In genomic region chr14:22282429-22282828, GRCh38 we compare ENCODE assay signal across 23 cellular contexts.
DNase-seq lines count a peak whose midpoint lies in the region; ATAC-seq lines count a peak whose summit lies in the region.
"Had no signal": no experiment of that assay in that cellular context is flagged by ENCODE, and none has a peak within 500 bp of the region (broad histone marks: within the 10 kb centered on the region; RNA-seq: fewer than 3 reads in every experiment).

No MANE protein-coding gene starts in this region.

- no peaks in the 10 kb centered on the region for H3K9me3 ChIP-seq in Karpas-422 (ENCODE audit: low read length)
- H3K9me3 ChIP-seq: prostate gland had no signal

- H3K27ac ChIP-seq in Karpas-422 (ENCODE audit: low read length), result peak overlapping the region; percentile 61
- H3K27ac ChIP-seq: prostate gland had no signal

- no peaks in the 10 kb centered on the region for H3K36me3 ChIP-seq in Karpas-422 (ENCODE audit: insufficient read depth, low read length)
- H3K36me3 ChIP-seq: prostate gland had no signal

- H3K9me2 ChIP-seq in Karpas-422 (replicated peaks; ENCODE audit: insufficient read depth, low read length), result no peaks in the 10 kb centered on the region

- H3K4me1 ChIP-seq in Karpas-422 (ENCODE audit: low read length), result peaks cover 31% of the 10 kb centered on the region
- H3K4me1 ChIP-seq: prostate gland had no signal

- no peak overlapping the region for H3K27ac Mint-ChIP-seq in stimulated activated memory B cell treated with anti-CD40 and anti-IgM and Interleukin-4, amounts not matched to agents 10 μg/mL and 1 μg/mL and 100 μg/mL, for 72 hours
- H3K27ac Mint-ChIP-seq: activated CD4-positive, alpha-beta T cell treated with anti-CD3 and anti-CD28 coated beads for 36 hours; effector memory CD8-positive, alpha-beta T cell; nephron; T-cell had no signal

- no peaks in the 10 kb centered on the region for H3K79me2 ChIP-seq in Karpas-422 (ENCODE audit: low read length)

- H3K36me3 Mint-ChIP-seq in stimulated activated memory B cell treated with anti-CD40 and anti-IgM and Interleukin-4, amounts not matched to agents 10 μg/mL and 1 μg/mL and 100 μg/mL, for 72 hours, result peaks cover 5% of the 10 kb centered on the region
- H3K36me3 Mint-ChIP-seq: T-cell had no signal

- peaks cover 3% of the 10 kb centered on the region for H3K27me3 Mint-ChIP-seq in stimulated activated memory B cell treated with anti-CD40 and anti-IgM and Interleukin-4, amounts not matched to agents 10 μg/mL and 1 μg/mL and 100 μg/mL, for 72 hours
- H3K27me3 Mint-ChIP-seq: activated CD4-positive, alpha-beta T cell treated with anti-CD3 and anti-CD28 coated beads for 36 hours; effector memory CD8-positive, alpha-beta T cell; T-cell had no signal

- peak overlapping the region; percentile 4; the same call in 1 of the 2 replicates for H2AFZ ChIP-seq in Karpas-422 (ENCODE audit: low read length)

- peak; percentile 51 for ATAC-seq in GM18909 (IDR thresholded peaks at IDR 0.05; ENCODE audit: poor library complexity, unreplicated experiment)
- peak; percentile 82 for ATAC-seq in stimulated activated memory B cell treated with anti-CD40 and anti-IgM and Interleukin-4, amounts not matched to agents 10 μg/mL and 1 μg/mL and 100 μg/mL, for 72 hours
- ATAC-seq in HG02885 (IDR thresholded peaks at IDR 0.05; ENCODE audit: poor library complexity, unreplicated experiment), result no peak
- ATAC-seq: activated CD4-positive, alpha-beta T cell treated with anti-CD3 and anti-CD28 coated beads for 36 hours; effector memory CD8-positive, alpha-beta T cell; HCT116; HepG2; T-cell had no signal

- no peak overlapping the region for H3K4me3 ChIP-seq in Karpas-422 (ENCODE audit: low read length)
- H3K4me3 ChIP-seq: prostate gland, smooth muscle cell had no signal

- H4K20me1 ChIP-seq in Karpas-422 (ENCODE audit: insufficient read depth, low read depth, low read length), result no peaks in the 10 kb centered on the region

- peak; percentile 90 for DNase-seq in Karpas-422
- peak; percentile 14 for DNase-seq in RPMI8226
- DNase-seq in activated CD4-positive, CD25-positive, alpha-beta regulatory T cell treated with anti-CD3 and anti-CD28 coated beads, Interleukin-2, amount 50 U/mL, for 72 hours, result no peak
- DNase-seq in H4 (ENCODE audit: low spot score), result no peak
- DNase-seq: activated CD4-positive, alpha-beta T cell treated with anti-CD3 and anti-CD28 coated beads for 36 hours; activated effector memory CD4-positive, alpha-beta T cell treated with Interleukin-2 at 50 U/mL for 16 hours; Calu3; effector memory CD8-positive, alpha-beta T cell; hippocampal formation; kidney; mesenchymal stem cell; NCI-H1105; stimulated activated CD4-positive, alpha-beta T cell treated with anti-CD3 and anti-CD28 coated beads, Interleukin-4, amount 100 ng/mL, for 4 hours; stimulated activated CD8-positive, alpha-beta memory T cell treated with anti-CD3 and anti-CD28 coated beads, Interleukin-4, amount 100 ng/mL, for 48 hours; T-cell had no signal

- H3K4me2 ChIP-seq in Karpas-422 (ENCODE audit: low read depth, low read length, poor library complexity, severe bottlenecking), result peak overlapping the region; percentile 55
- H3K4me2 ChIP-seq: smooth muscle cell had no signal

- H3K9me3 Mint-ChIP-seq in stimulated activated memory B cell treated with anti-CD40 and anti-IgM and Interleukin-4, amounts not matched to agents 10 μg/mL and 1 μg/mL and 100 μg/mL, for 72 hours, result peaks cover 3% of the 10 kb centered on the region
- H3K9me3 Mint-ChIP-seq: effector memory CD8-positive, alpha-beta T cell; nephron; T-cell had no signal

- H3K27me3 ChIP-seq in Karpas-422 (ENCODE audit: low read length), result no peaks in the 10 kb centered on the region

- peaks cover 32% of the 10 kb centered on the region for H3K4me1 Mint-ChIP-seq in stimulated activated memory B cell treated with anti-CD40 and anti-IgM and Interleukin-4, amounts not matched to agents 10 μg/mL and 1 μg/mL and 100 μg/mL, for 72 hours

- H3K4me3 Mint-ChIP-seq in stimulated activated memory B cell treated with anti-CD40 and anti-IgM and Interleukin-4, amounts not matched to agents 10 μg/mL and 1 μg/mL and 100 μg/mL, for 72 hours, result no peak overlapping the region
- H3K4me3 Mint-ChIP-seq: activated CD4-positive, alpha-beta T cell treated with anti-CD3 and anti-CD28 coated beads for 36 hours; effector memory CD8-positive, alpha-beta T cell; nephron; T-cell had no signal

- 0 out of 2 replicates have a peak overlapping the region, but pooled peaks have one; percentile 8 for H3K9ac ChIP-seq in Karpas-422 (ENCODE audit: low read length)

Comparison
In these comparisons a context has a peak if more than half of its experiments do, and no peak if none do; other contexts are left out.
1. DNase-seq: peak in Karpas-422 (single experiment) and RPMI8226 (single experiment); none in activated CD4-positive, CD25-positive, alpha-beta regulatory T cell treated with anti-CD3 and anti-CD28 coated beads, Interleukin-2, amount 50 U/mL, for 72 hours (single experiment) and H4 (single experiment).